In genomic region chr1:94095112-94095637, GRCh38 we compare ENCODE assay signal across 10 cellular contexts. TPM values are rescaled to one million over a fixed set of nuclear protein-coding genes. Genes with fewer than 3 reads are reported as not detected.
A peak's percentile ranks its signal among the peaks of the same experiment; 100 is the strongest.
DNase-seq lines count a peak whose midpoint lies in the region; ATAC-seq and TF ChIP-seq lines count a peak whose summit lies in the region.
"Had no signal": no experiment of that assay in that cellular context is flagged by ENCODE, and none has a peak within 500 bp of the region (broad histone marks: within the 10 kb centered on the region; RNA-seq: fewer than 3 reads in every experiment).

No MANE protein-coding gene starts in this region.

- no peaks in the 10 kb centered on the region for H3K79me2 ChIP-seq in osteoblast (ENCODE audit: insufficient read depth, low read length)

- peak overlapping the region; percentile 77 for H3K4me2 ChIP-seq in osteoblast (ENCODE audit: insufficient read depth, low read length)

- no peaks in the 10 kb centered on the region for H3K36me3 ChIP-seq in SK-N-MC (ENCODE audit: insufficient read depth, low read length)
- H3K36me3 ChIP-seq in osteoblast (ENCODE audit: insufficient read depth, low read length): no peaks in the 10 kb centered on the region

- H3K9me3 Mint-ChIP-seq in activated naive CD8-positive, alpha-beta T cell treated with anti-CD3 and anti-CD28 coated beads for 36 hours: no peaks in the 10 kb centered on the region

- TF ChIP-seq CTCF in AG04450 (IDR thresholded peaks at IDR 0.05; ENCODE audit: low read depth, low read length): peak; percentile 9; the same call in 1 of the 2 replicates
- TF ChIP-seq CTCF in osteoblast (IDR thresholded peaks at IDR 0.05; ENCODE audit: extremely low read depth, low read depth, low read length): no peak

- intact Hi-C loops in Right ventricle myocardium superior (cut with DNase I): no loop called here

- peak overlapping the region; percentile 28 for H2AFZ ChIP-seq in osteoblast (ENCODE audit: low read length)

- no peaks in the 10 kb centered on the region for H4K20me1 ChIP-seq in osteoblast (ENCODE audit: insufficient read depth, low read length)

- no peak overlapping the region for H3K9ac ChIP-seq in SK-N-MC (ENCODE audit: insufficient read length)

- H3K27me3 Mint-ChIP-seq in activated naive CD8-positive, alpha-beta T cell treated with anti-CD3 and anti-CD28 coated beads for 36 hours: no peaks in the 10 kb centered on the region

- peaks cover 23% of the 10 kb centered on the region for H3K4me1 Mint-ChIP-seq in activated naive CD8-positive, alpha-beta T cell treated with anti-CD3 and anti-CD28 coated beads for 36 hours

- POLR2A ChIA-PET in AG04450 (lab: Yijun Ruan, JAX): interaction anchor here (1.1 to 1.8 kb wide), 5 partner anchors 19 to 34 kb away, joined by 3 to 15 read pairs (median 3); no protein-coding TSS in a partner anchor

- peaks cover 29% of the 10 kb centered on the region for H3K4me1 ChIP-seq in osteoblast (ENCODE audit: insufficient read depth, low read length)

- peak overlapping the region; percentile 17; the same call in 1 of the 2 replicates for H3K4me3 ChIP-seq in AG04450 (ENCODE audit: low read depth, low read length)
- peak overlapping the region; percentile 70 for H3K4me3 ChIP-seq in SK-N-MC
- no peak overlapping the region for H3K4me3 ChIP-seq in osteoblast (ENCODE audit: insufficient read depth, low read length)

- H3K4me3 Mint-ChIP-seq in activated naive CD8-positive, alpha-beta T cell treated with anti-CD3 and anti-CD28 coated beads for 36 hours: no peak overlapping the region
- H3K4me3 Mint-ChIP-seq: CD4-positive, CD25-positive, alpha-beta regulatory T cell; naive B cell had no signal

- peak; percentile 84 for ATAC-seq in Right ventricle myocardium superior (ENCODE audit: poor library complexity)
- ATAC-seq in HG03432 (IDR thresholded peaks at IDR 0.05; ENCODE audit: unreplicated experiment): no peak

- no peaks in the 10 kb centered on the region for H3K36me3 Mint-ChIP-seq in activated naive CD8-positive, alpha-beta T cell treated with anti-CD3 and anti-CD28 coated beads for 36 hours
- H3K36me3 Mint-ChIP-seq: CD4-positive, CD25-positive, alpha-beta regulatory T cell; naive B cell had no signal

- H3K27ac Mint-ChIP-seq in activated naive CD8-positive, alpha-beta T cell treated with anti-CD3 and anti-CD28 coated beads for 36 hours: no peak overlapping the region
- H3K27ac Mint-ChIP-seq: CD4-positive, CD25-positive, alpha-beta regulatory T cell had no signal

- peak; percentile 81 for DNase-seq in AG04450 (ENCODE audit: low read depth, low spot score)
- no peak for DNase-seq in SK-N-MC (ENCODE audit: low read depth, low spot score)
- peak; percentile 94 for DNase-seq in Right ventricle myocardium superior
- DNase-seq in osteoblast (ENCODE audit: insufficient read length, low spot score, missing footprints): peak; percentile 90
- DNase-seq in NCI-H2029 (lab: John Stamatoyannopoulos, UW): no peak
- DNase-seq in erythroblast (lab: John Stamatoyannopoulos, UW): no peak
- no peak for DNase-seq in activated naive CD8-positive, alpha-beta T cell treated with anti-CD3 and anti-CD28 coated beads for 36 hours
- DNase-seq: CD4-positive, CD25-positive, alpha-beta regulatory T cell; naive B cell had no signal

- no peaks in the 10 kb centered on the region for H3K9me3 ChIP-seq in AG04450 (ENCODE audit: control insufficient read depth, insufficient read depth, low read length)
- H3K9me3 ChIP-seq in SK-N-MC (ENCODE audit: low read depth, low read length): no peaks in the 10 kb centered on the region
- H3K9me3 ChIP-seq in osteoblast (ENCODE audit: low read depth, low read length): no peaks in the 10 kb centered on the region

- CTCF ChIA-PET in AG04450 (lab: Charles Lee): interaction anchor here (0.7 to 1.8 kb wide), 3 partner anchors 32 to 240 kb away, joined by 4 to 8 read pairs (median 5); no protein-coding TSS in a partner anchor

- TF ChIP-seq POLR2A in erythroblast (IDR thresholded peaks at IDR 0.05; ENCODE audit: low read length): no peak

- H3K27ac ChIP-seq in AG04450 (ENCODE audit: low read depth, low read length): peak overlapping the region; percentile 97
- H3K27ac ChIP-seq in SK-N-MC: peak overlapping the region; percentile 96
- H3K27ac ChIP-seq in osteoblast (ENCODE audit: low read depth, low read length): peak overlapping the region; percentile 85

- no peaks in the 10 kb centered on the region for H3K27me3 ChIP-seq in AG04450 (ENCODE audit: control insufficient read depth, insufficient read depth, low read length)
- no peaks in the 10 kb centered on the region for H3K27me3 ChIP-seq in osteoblast (ENCODE audit: insufficient read depth, low read length)

RNA-seq across cellular contexts. Expression of gene ABCA4, which starts 25.8 kb away (rescaled TPM):
- 0.17 TPM in 2 replicates for polyA plus RNA-seq in AG04450 (2011; rRNA removed)
- polyA minus RNA-seq in AG04450 (2011; rRNA and poly(A)+ RNA removed): 0.05 and 0.30 TPM in 2 replicates
- total RNA-seq in Right ventricle myocardium superior (0.08 TPM), osteoblast (under 0.01 and 1.1 TPM in 2 replicates)
- not detected for total RNA-seq in activated naive CD8-positive, alpha-beta T cell treated with anti-CD3 and anti-CD28 coated beads for 36 hours
- total RNA-seq: CD4-positive, CD25-positive, alpha-beta regulatory T cell had no signal
- polyA plus RNA-seq: CD4-positive, CD25-positive, alpha-beta regulatory T cell had no signal

Comparison
In these comparisons a context has a peak if more than half of its experiments do, and no peak if none do; other contexts are left out.
1. DNase-seq: peak in AG04450 (single experiment), Right ventricle myocardium superior (single experiment) and osteoblast (single experiment); none in SK-N-MC (single experiment), NCI-H2029 (single experiment), erythroblast (0 of 2) and activated naive CD8-positive, alpha-beta T cell treated with anti-CD3 and anti-CD28 coated beads for 36 hours (single experiment).
2. Peak in every context shown above with its lines, with median percentiles within 50 percentile points of each other: H3K27ac ChIP-seq.